ENCODE assay signal across 14 cellular contexts in genomic region chr16:87985493-87985892, GRCh38. TPM values are rescaled to one million over a fixed set of nuclear protein-coding genes. Genes with fewer than 3 reads are reported as not detected.
"Had no signal": no experiment of that assay in that cellular context is flagged by ENCODE, and none has a peak within 500 bp of the region (broad histone marks: within the 10 kb centered on the region; RNA-seq: fewer than 3 reads in every experiment).

No MANE protein-coding gene starts in this region.

RNA-seq across cellular contexts. Expression of gene CA5A, which starts 49.2 kb away (rescaled TPM):
- total RNA-seq: dermis microvascular lymphatic vessel endothelial cell; esophagus squamous epithelium; kidney epithelial cell; left cardiac atrium; lower leg skin; lung microvascular endothelial cell; mesothelial cell of epicardium; natural killer cell treated with Interleukin-12 subunit alpha and Interleukin-12 subunit beta and Interleukin-15 and Interleukin-18, amount 100 ng/mL, for 72 hours; osteoblast; right atrium auricular region; sciatic nerve; skeletal muscle tissue; testis; urinary bladder had no signal
- polyA plus RNA-seq: urinary bladder had no signal
